ENCODE assay signal across 8 cellular contexts in the genomic region with DNA sequence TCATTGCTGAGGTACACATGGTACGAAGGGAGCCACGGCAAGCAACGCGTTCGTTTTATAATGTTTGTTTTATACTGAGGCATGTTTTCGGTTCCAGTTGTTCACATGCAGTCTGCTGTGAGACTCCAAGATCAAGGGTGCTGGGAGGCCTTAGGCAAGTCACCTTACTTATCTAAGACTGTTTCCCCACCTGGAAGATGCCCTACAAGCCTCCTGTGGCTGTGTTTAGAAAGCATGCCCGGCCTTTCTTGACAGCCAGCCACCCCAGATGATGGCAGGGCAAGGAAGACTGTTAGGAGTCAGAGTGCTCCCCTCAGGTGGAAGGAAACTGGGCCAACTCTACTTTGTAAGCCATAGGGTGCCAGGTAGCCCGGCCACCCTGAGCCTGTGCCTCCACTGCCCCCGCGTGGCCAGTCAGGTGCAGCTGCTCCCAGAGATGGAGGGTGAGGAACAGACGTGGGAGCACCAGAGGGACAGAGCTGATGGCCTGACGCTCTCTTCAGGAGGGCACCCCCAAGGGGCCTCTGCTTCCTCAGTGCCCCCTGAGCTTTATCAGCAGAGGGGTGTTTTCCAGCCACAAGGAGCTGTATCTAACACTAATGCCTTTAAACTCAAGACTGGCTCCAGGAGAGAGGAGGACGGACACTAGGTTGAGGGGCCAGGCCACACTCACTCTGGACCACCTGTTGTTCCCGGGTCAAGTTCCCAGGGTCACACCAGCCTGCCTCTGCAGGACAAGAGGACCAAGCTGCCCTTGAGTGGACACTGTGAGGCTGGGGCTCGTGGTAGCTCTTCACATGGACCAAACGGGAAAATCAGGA. TPM values are rescaled to one million over a fixed set of nuclear protein-coding genes. Genes with fewer than 3 reads are reported as not detected.
A peak's percentile ranks its signal among the peaks of the same experiment; 100 is the strongest.
DNase-seq lines count a peak whose midpoint lies in the region; ATAC-seq lines count a peak whose summit lies in the region.

No MANE protein-coding gene starts in this region.

- peak overlapping the region; percentile 80 for H3K27ac Mint-ChIP-seq in activated naive CD4-positive, alpha-beta T cell treated with anti-CD3 and anti-CD28 coated beads, Interleukin-2, amount 10 ng/mL, durations not matched to agents 7 days and 5 days

- H3K4me3 Mint-ChIP-seq in activated naive CD4-positive, alpha-beta T cell treated with anti-CD3 and anti-CD28 coated beads, Interleukin-2, amount 10 ng/mL, durations not matched to agents 7 days and 5 days = no peak overlapping the region

- no peaks in the 10 kb centered on the region for H3K9me3 Mint-ChIP-seq in activated naive CD4-positive, alpha-beta T cell treated with anti-CD3 and anti-CD28 coated beads, Interleukin-2, amount 10 ng/mL, durations not matched to agents 7 days and 5 days

- peaks cover 47% of the 10 kb centered on the region for H3K4me1 Mint-ChIP-seq in activated naive CD4-positive, alpha-beta T cell treated with anti-CD3 and anti-CD28 coated beads, Interleukin-2, amount 10 ng/mL, durations not matched to agents 7 days and 5 days

- no peaks in the 10 kb centered on the region for H3K27me3 Mint-ChIP-seq in activated naive CD4-positive, alpha-beta T cell treated with anti-CD3 and anti-CD28 coated beads, Interleukin-2, amount 10 ng/mL, durations not matched to agents 7 days and 5 days

- intact Hi-C loops in cardiac septum (cut with DNase I) = loop anchor here (1.0 kb wide), 1 partner anchor 26 kb away; no protein-coding TSS in a partner anchor
- intact Hi-C loops in sciatic nerve (cut with DNase I) = no loop called here

- DNase-seq in COLO668 (lab: John Stamatoyannopoulos, UW; ENCODE audit: unreplicated experiment) (peak; percentile 60), SK-N-DZ (ENCODE audit: low spot score) (peak; percentile 63), cardiac septum (ENCODE audit: low spot score) (peak; percentile 87), sciatic nerve (ENCODE audit: low spot score) (peak; percentile 75), RKO (ENCODE audit: low spot score) (no peak)
- peak; percentile 83 for DNase-seq in activated naive CD4-positive, alpha-beta T cell treated with anti-CD3 and anti-CD28 coated beads, Interleukin-2, amount 10 ng/mL, durations not matched to agents 7 days and 5 days

- CTCF ChIA-PET in activated naive CD4-positive, alpha-beta T cell treated with anti-CD3 and anti-CD28 coated beads, Interleukin-2, amount 10 ng/mL, durations not matched to agents 7 days and 5 days (lab: Charles Lee) = interaction anchor here (0.7 to 6.0 kb wide), 13 partner anchors 9 to 115 kb away, joined by 3 to 56 read pairs (median 10); a partner anchor contains a TSS

- ATAC-seq in HG03280 (IDR thresholded peaks at IDR 0.05; ENCODE audit: unreplicated experiment) = peak; percentile 50
- ATAC-seq in sciatic nerve = peak; percentile 73
- no peak for ATAC-seq in GM19463 (IDR thresholded peaks at IDR 0.05; ENCODE audit: unreplicated experiment)

- H3K36me3 Mint-ChIP-seq in activated naive CD4-positive, alpha-beta T cell treated with anti-CD3 and anti-CD28 coated beads, Interleukin-2, amount 10 ng/mL, durations not matched to agents 7 days and 5 days = peaks cover 58% of the 10 kb centered on the region

RNA-seq across cellular contexts. Expression of a gene that starts 5.4 kb away (rescaled TPM):
- polyA plus RNA-seq in SK-N-DZ (2014; cell fraction: cytosol; rRNA removed) = 71.2 and 88.7 TPM in 2 replicates
- polyA plus RNA-seq in SK-N-DZ (2014; cell fraction: nucleus; rRNA removed) = 564 and 609 TPM in 2 replicates
- total RNA-seq in cardiac septum (27.6 TPM), sciatic nerve (50.3 TPM)

RNA-seq across cellular contexts. Expression of a gene that starts 22.3 kb away (rescaled TPM):
- polyA plus RNA-seq in SK-N-DZ (2014; cell fraction: cytosol; rRNA removed) = 25.8 and 39.1 TPM in 2 replicates
- 15.7 and 16.5 TPM in 2 replicates for polyA plus RNA-seq in SK-N-DZ (2014; cell fraction: nucleus; rRNA removed)
- 10.1 TPM for total RNA-seq in cardiac septum
- 39.0 TPM for total RNA-seq in sciatic nerve

RNA-seq across cellular contexts. Expression of a gene that starts 33.7 kb away (rescaled TPM):
- polyA plus RNA-seq in SK-N-DZ (2014; cell fraction: cytosol; rRNA removed) = 0.08 and 0.16 TPM in 2 replicates
- 0.30 TPM in 2 replicates for polyA plus RNA-seq in SK-N-DZ (2014; cell fraction: nucleus; rRNA removed)
- total RNA-seq in cardiac septum = 0.94 TPM
- 3.6 TPM for total RNA-seq in sciatic nerve

RNA-seq across cellular contexts. Expression of a gene that starts 58.0 kb away (rescaled TPM):
- polyA plus RNA-seq in SK-N-DZ (2014; cell fraction: cytosol; rRNA removed) = not detected in 2 replicates
- polyA plus RNA-seq in SK-N-DZ (2014; cell fraction: nucleus; rRNA removed) = not detected in 2 replicates
- 0.46 TPM for total RNA-seq in cardiac septum
- 2.5 TPM for total RNA-seq in sciatic nerve
